1 cellular context compared by ENCODE assay signal in the genomic region with DNA sequence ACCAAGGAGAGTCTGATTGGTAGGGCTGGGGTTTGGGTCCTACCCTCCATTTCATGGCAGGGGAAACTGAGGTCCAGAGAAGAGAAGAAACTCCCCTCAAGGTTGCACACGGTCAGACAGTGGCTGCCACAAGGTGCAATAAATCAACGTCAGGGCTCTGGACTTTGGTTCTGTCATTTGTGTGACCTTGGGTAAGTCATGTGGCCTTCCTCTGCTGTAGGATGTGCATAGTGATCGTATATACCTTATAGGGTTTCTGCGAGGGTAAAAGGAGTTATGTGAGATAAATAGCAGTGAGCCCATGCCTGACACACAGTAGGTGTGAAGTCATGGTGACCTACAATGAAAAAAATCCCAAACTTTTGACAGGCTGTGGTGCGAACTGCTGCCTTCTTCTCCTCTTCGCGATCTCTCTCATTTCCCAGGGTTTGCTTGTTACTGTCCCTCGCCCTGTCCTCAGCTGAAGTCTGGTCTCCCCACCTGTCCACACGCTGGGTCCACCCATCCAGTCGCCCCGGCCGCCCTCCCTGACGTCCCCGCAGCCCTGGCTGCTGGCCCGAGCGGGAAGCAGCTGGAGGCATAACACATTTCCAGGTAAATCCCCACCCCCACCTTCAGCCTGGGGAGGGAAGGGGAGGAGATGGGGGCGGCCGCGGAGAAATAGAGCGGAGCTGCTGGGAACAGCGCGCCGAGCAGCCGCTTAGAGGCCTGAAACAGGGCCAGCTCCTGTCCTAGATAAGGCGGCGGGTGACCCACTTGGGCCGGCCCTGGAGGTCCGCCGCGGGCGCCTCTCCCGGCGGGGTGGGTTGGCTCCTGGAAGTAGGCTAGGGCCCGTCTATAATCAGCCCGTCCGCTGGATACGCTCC.
A peak's percentile ranks its signal among the peaks of the same experiment; 100 is the strongest.
TF ChIP-seq lines count a peak whose summit lies in the region.

No MANE protein-coding gene starts in this region.

TF ChIP-seq in HepG2, 621 proteins besides CTCF, POLR2A, EP300 and RAD21 (continued from another document and continues in another):
- TF ChIP-seq, protein P1, sequence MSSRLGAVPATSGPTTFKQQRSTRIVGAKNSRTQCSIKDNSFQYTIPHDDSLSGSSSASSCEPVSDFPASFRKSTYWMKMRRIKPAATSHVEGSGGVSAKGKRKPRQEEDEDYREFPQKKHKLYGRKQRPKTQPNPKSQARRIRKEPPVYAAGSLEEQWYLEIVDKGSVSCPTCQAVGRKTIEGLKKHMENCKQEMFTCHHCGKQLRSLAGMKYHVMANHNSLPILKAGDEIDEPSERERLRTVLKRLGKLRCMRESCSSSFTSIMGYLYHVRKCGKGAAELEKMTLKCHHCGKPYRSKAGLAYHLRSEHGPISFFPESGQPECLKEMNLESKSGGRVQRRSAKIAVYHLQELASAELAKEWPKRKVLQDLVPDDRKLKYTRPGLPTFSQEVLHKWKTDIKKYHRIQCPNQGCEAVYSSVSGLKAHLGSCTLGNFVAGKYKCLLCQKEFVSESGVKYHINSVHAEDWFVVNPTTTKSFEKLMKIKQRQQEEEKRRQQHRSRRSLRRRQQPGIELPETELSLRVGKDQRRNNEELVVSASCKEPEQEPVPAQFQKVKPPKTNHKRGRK (CRISPR knock-in tag; IDR thresholded peaks at IDR 0.05) = no peak
- TF ChIP-seq, protein P2, sequence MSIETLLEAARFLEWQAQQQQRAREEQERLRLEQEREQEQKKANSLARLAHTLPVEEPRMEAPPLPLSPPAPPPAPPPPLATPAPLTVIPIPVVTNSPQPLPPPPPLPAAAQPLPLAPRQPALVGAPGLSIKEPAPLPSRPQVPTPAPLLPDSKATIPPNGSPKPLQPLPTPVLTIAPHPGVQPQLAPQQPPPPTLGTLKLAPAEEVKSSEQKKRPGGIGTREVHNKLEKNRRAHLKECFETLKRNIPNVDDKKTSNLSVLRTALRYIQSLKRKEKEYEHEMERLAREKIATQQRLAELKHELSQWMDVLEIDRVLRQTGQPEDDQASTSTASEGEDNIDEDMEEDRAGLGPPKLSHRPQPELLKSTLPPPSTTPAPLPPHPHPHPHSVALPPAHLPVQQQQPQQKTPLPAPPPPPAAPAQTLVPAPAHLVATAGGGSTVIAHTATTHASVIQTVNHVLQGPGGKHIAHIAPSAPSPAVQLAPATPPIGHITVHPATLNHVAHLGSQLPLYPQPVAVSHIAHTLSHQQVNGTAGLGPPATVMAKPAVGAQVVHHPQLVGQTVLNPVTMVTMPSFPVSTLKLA (IDR thresholded peaks at IDR 0.05) = no peak
- TF ChIP-seq, protein P3, sequence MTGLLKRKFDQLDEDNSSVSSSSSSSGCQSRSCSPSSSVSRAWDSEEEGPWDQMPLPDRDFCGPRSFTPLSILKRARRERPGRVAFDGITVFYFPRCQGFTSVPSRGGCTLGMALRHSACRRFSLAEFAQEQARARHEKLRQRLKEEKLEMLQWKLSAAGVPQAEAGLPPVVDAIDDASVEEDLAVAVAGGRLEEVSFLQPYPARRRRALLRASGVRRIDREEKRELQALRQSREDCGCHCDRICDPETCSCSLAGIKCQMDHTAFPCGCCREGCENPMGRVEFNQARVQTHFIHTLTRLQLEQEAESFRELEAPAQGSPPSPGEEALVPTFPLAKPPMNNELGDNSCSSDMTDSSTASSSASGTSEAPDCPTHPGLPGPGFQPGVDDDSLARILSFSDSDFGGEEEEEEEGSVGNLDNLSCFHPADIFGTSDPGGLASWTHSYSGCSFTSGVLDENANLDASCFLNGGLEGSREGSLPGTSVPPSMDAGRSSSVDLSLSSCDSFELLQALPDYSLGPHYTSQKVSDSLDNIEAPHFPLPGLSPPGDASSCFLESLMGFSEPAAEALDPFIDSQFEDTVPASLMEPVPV (CRISPR knock-in tag; IDR thresholded peaks at IDR 0.05) = no peak
- TF ChIP-seq ZSCAN29 (CRISPR knock-in tag; conservative IDR thresholded peaks at IDR 0.05) = no peak
- peak; percentile 51; the same call in 1 of the 2 replicates for TF ChIP-seq SAP130 (CRISPR knock-in tag; IDR thresholded peaks at IDR 0.05; ENCODE audit: low read depth)
- TF ChIP-seq, protein P4, sequence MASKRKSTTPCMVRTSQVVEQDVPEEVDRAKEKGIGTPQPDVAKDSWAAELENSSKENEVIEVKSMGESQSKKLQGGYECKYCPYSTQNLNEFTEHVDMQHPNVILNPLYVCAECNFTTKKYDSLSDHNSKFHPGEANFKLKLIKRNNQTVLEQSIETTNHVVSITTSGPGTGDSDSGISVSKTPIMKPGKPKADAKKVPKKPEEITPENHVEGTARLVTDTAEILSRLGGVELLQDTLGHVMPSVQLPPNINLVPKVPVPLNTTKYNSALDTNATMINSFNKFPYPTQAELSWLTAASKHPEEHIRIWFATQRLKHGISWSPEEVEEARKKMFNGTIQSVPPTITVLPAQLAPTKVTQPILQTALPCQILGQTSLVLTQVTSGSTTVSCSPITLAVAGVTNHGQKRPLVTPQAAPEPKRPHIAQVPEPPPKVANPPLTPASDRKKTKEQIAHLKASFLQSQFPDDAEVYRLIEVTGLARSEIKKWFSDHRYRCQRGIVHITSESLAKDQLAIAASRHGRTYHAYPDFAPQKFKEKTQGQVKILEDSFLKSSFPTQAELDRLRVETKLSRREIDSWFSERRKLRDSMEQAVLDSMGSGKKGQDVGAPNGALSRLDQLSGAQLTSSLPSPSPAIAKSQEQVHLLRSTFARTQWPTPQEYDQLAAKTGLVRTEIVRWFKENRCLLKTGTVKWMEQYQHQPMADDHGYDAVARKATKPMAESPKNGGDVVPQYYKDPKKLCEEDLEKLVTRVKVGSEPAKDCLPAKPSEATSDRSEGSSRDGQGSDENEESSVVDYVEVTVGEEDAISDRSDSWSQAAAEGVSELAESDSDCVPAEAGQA (IDR thresholded peaks at IDR 0.05; ENCODE audit: low read depth) = no peak
- TF ChIP-seq, protein P4 (CRISPR knock-in tag; IDR thresholded peaks at IDR 0.05; ENCODE audit: borderline replicate concordance) = no peak
- TF ChIP-seq NPAS2 (CRISPR knock-in tag; IDR thresholded peaks at IDR 0.05; ENCODE audit: borderline replicate concordance) = no peak
- no peak for TF ChIP-seq FOXO1 (CRISPR knock-in tag; IDR thresholded peaks at IDR 0.05)
- TF ChIP-seq ZNF317 (CRISPR knock-in tag; IDR thresholded peaks at IDR 0.05) = no peak
- no peak for TF ChIP-seq POLR2G (IDR thresholded peaks at IDR 0.05; ENCODE audit: low read depth, low read length)
- TF ChIP-seq MED8 (CRISPR knock-in tag; IDR thresholded peaks at IDR 0.05; ENCODE audit: insufficient replicate concordance) = no peak
- TF ChIP-seq, protein P5, sequence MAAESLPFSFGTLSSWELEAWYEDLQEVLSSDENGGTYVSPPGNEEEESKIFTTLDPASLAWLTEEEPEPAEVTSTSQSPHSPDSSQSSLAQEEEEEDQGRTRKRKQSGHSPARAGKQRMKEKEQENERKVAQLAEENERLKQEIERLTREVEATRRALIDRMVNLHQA (CRISPR knock-in tag; IDR thresholded peaks at IDR 0.05) = no peak
- no peak for TF ChIP-seq ZNF773 (CRISPR knock-in tag; IDR thresholded peaks at IDR 0.05; ENCODE audit: borderline replicate concordance)
- TF ChIP-seq KDM2A (CRISPR knock-in tag; IDR thresholded peaks at IDR 0.05; ENCODE audit: borderline replicate concordance, low read depth) = no peak
- no peak; the same call in 1 of the 2 replicates for TF ChIP-seq ZNF768 (CRISPR knock-in tag; IDR thresholded peaks at IDR 0.05)
- TF ChIP-seq, protein P6, sequence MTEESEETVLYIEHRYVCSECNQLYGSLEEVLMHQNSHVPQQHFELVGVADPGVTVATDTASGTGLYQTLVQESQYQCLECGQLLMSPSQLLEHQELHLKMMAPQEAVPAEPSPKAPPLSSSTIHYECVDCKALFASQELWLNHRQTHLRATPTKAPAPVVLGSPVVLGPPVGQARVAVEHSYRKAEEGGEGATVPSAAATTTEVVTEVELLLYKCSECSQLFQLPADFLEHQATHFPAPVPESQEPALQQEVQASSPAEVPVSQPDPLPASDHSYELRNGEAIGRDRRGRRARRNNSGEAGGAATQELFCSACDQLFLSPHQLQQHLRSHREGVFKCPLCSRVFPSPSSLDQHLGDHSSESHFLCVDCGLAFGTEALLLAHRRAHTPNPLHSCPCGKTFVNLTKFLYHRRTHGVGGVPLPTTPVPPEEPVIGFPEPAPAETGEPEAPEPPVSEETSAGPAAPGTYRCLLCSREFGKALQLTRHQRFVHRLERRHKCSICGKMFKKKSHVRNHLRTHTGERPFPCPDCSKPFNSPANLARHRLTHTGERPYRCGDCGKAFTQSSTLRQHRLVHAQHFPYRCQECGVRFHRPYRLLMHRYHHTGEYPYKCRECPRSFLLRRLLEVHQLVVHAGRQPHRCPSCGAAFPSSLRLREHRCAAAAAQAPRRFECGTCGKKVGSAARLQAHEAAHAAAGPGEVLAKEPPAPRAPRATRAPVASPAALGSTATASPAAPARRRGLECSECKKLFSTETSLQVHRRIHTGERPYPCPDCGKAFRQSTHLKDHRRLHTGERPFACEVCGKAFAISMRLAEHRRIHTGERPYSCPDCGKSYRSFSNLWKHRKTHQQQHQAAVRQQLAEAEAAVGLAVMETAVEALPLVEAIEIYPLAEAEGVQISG (CRISPR knock-in tag; IDR thresholded peaks at IDR 0.05) = peak; percentile 60
- no peak for TF ChIP-seq PPARG (CRISPR knock-in tag; conservative IDR thresholded peaks at IDR 0.05)
- TF ChIP-seq, protein P7, sequence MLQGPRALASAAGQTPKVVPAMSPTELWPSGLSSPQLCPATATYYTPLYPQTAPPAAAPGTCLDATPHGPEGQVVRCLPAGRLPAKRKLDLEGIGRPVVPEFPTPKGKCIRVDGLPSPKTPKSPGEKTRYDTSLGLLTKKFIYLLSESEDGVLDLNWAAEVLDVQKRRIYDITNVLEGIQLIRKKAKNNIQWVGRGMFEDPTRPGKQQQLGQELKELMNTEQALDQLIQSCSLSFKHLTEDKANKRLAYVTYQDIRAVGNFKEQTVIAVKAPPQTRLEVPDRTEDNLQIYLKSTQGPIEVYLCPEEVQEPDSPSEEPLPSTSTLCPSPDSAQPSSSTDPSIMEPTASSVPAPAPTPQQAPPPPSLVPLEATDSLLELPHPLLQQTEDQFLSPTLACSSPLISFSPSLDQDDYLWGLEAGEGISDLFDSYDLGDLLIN (CRISPR knock-in tag; IDR thresholded peaks at IDR 0.05; ENCODE audit: borderline replicate concordance) = no peak
- TF ChIP-seq ZNF850 (CRISPR knock-in tag; conservative IDR thresholded peaks at IDR 0.05) = no peak
- no peak for TF ChIP-seq ZNF335 (CRISPR knock-in tag; IDR thresholded peaks at IDR 0.05)
- TF ChIP-seq KDM3A (CRISPR knock-in tag; IDR thresholded peaks at IDR 0.05; ENCODE audit: low read depth) = no peak
- no peak for TF ChIP-seq ONECUT2 (CRISPR knock-in tag; IDR thresholded peaks at IDR 0.05)
- TF ChIP-seq RBM39 (IDR thresholded peaks at IDR 0.05; ENCODE audit: low read depth, low read length, poor library complexity, severe bottlenecking) = no peak
- TF ChIP-seq GPN1 (CRISPR knock-in tag; IDR thresholded peaks at IDR 0.05; ENCODE audit: borderline replicate concordance) = no peak
- no peak for TF ChIP-seq YEATS2 (CRISPR knock-in tag; IDR thresholded peaks at IDR 0.05; ENCODE audit: borderline replicate concordance)
- TF ChIP-seq, protein P8, sequence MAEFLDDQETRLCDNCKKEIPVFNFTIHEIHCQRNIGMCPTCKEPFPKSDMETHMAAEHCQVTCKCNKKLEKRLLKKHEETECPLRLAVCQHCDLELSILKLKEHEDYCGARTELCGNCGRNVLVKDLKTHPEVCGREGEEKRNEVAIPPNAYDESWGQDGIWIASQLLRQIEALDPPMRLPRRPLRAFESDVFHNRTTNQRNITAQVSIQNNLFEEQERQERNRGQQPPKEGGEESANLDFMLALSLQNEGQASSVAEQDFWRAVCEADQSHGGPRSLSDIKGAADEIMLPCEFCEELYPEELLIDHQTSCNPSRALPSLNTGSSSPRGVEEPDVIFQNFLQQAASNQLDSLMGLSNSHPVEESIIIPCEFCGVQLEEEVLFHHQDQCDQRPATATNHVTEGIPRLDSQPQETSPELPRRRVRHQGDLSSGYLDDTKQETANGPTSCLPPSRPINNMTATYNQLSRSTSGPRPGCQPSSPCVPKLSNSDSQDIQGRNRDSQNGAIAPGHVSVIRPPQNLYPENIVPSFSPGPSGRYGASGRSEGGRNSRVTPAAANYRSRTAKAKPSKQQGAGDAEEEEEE (CRISPR knock-in tag; IDR thresholded peaks at IDR 0.05; ENCODE audit: borderline replicate concordance) = no peak
- TF ChIP-seq MXI1 (IDR thresholded peaks at IDR 0.05; ENCODE audit: borderline replicate concordance, low read depth, low read length) = no peak; the same call in 2 of the 3 replicates
- no peak for TF ChIP-seq TSC22D2 (CRISPR knock-in tag; IDR thresholded peaks at IDR 0.05; ENCODE audit: borderline replicate concordance)
- no peak for TF ChIP-seq AHR (CRISPR knock-in tag; IDR thresholded peaks at IDR 0.05)
- no peak for TF ChIP-seq ZNF746 (CRISPR knock-in tag; IDR thresholded peaks at IDR 0.05)
- no peak for TF ChIP-seq ZNF256 (CRISPR knock-in tag; conservative IDR thresholded peaks at IDR 0.05)
- TF ChIP-seq, protein P9, sequence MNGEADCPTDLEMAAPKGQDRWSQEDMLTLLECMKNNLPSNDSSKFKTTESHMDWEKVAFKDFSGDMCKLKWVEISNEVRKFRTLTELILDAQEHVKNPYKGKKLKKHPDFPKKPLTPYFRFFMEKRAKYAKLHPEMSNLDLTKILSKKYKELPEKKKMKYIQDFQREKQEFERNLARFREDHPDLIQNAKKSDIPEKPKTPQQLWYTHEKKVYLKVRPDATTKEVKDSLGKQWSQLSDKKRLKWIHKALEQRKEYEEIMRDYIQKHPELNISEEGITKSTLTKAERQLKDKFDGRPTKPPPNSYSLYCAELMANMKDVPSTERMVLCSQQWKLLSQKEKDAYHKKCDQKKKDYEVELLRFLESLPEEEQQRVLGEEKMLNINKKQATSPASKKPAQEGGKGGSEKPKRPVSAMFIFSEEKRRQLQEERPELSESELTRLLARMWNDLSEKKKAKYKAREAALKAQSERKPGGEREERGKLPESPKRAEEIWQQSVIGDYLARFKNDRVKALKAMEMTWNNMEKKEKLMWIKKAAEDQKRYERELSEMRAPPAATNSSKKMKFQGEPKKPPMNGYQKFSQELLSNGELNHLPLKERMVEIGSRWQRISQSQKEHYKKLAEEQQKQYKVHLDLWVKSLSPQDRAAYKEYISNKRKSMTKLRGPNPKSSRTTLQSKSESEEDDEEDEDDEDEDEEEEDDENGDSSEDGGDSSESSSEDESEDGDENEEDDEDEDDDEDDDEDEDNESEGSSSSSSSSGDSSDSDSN (CRISPR knock-in tag; IDR thresholded peaks at IDR 0.05) = peak; percentile 48
- no peak for TF ChIP-seq RELA (CRISPR knock-in tag; IDR thresholded peaks at IDR 0.05)
- no peak for TF ChIP-seq MAF1 (CRISPR knock-in tag; IDR thresholded peaks at IDR 0.05; ENCODE audit: borderline replicate concordance)
- TF ChIP-seq REPIN1 (CRISPR knock-in tag; IDR thresholded peaks at IDR 0.05; ENCODE audit: borderline replicate concordance, low read depth) = no peak
- no peak for TF ChIP-seq ZNF121 (CRISPR knock-in tag; IDR thresholded peaks at IDR 0.05)
